ENCODE assay signal across 8 cellular contexts in the genomic region with DNA sequence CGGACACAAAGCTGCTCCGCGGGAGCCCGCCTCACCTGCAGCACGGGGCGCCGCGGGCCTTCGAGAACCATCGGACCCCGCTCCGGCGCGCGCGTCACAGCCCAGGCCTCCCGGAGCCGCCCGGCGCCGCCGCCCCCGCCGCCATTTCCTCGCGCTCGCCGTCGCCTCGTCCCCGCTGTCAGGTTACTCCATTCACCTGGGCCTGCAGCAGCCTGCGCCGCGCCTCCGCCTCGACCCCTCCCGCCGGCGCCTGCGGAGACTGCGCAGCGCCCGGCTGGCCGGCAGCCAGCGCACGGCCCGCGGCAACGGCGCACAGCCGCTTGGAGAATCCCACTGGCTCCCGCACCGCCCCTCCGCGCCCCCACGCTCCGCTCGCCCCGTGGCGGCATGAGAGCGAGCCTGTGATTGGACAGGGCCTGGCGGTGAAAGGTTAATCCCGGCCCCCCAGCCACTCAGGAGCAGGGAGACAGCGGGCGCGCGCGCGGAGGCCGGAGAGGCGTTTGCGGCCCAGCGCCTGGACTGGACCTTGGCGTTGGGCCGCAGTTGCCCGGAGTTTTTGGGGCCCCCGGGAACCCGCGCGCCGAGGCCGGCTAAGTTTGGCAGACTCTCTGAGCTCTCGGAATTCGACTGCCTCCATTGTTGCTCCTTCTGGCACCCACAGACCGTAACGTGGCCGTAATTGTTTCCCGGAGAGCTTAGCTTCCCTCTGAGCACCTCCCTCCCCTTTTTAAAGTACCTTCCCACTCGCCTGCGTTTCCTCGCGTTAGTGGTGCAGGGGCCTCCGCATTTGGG. TPM values are rescaled to one million over a fixed set of nuclear protein-coding genes. Genes with fewer than 3 reads are reported as not detected.
DNase-seq lines count a peak whose midpoint lies in the region; ATAC-seq and TF ChIP-seq lines count a peak whose summit lies in the region.

A gene with protein sequence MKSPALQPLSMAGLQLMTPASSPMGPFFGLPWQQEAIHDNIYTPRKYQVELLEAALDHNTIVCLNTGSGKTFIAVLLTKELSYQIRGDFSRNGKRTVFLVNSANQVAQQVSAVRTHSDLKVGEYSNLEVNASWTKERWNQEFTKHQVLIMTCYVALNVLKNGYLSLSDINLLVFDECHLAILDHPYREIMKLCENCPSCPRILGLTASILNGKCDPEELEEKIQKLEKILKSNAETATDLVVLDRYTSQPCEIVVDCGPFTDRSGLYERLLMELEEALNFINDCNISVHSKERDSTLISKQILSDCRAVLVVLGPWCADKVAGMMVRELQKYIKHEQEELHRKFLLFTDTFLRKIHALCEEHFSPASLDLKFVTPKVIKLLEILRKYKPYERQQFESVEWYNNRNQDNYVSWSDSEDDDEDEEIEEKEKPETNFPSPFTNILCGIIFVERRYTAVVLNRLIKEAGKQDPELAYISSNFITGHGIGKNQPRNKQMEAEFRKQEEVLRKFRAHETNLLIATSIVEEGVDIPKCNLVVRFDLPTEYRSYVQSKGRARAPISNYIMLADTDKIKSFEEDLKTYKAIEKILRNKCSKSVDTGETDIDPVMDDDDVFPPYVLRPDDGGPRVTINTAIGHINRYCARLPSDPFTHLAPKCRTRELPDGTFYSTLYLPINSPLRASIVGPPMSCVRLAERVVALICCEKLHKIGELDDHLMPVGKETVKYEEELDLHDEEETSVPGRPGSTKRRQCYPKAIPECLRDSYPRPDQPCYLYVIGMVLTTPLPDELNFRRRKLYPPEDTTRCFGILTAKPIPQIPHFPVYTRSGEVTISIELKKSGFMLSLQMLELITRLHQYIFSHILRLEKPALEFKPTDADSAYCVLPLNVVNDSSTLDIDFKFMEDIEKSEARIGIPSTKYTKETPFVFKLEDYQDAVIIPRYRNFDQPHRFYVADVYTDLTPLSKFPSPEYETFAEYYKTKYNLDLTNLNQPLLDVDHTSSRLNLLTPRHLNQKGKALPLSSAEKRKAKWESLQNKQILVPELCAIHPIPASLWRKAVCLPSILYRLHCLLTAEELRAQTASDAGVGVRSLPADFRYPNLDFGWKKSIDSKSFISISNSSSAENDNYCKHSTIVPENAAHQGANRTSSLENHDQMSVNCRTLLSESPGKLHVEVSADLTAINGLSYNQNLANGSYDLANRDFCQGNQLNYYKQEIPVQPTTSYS (N-terminal part only) (minus strand): TSS at position 335 of the 792 bp plus-strand sequence. CDS start 24,071 bp downstream, outside the sequence.

- no peaks in the 10 kb centered on the region for H3K9me3 ChIP-seq in heart right ventricle
- H3K9me3 ChIP-seq in upper lobe of right lung, result no peaks in the 10 kb centered on the region

- no peaks in the 10 kb centered on the region for H3K27me3 Mint-ChIP-seq in progenitor cell of endocrine pancreas

- in situ Hi-C loops in GM13977 (cut with MboI; ENCODE audit: low pct_unique_long_range_greater_than_20kb, low sequenced_read_pairs, unreplicated experiment), result no loop called here

- H3K4me3 ChIP-seq in heart right ventricle (peak within 1 kb of the TSS; percentile 39 to 93 (median 86)), upper lobe of right lung (peak within 1 kb of the TSS; percentile 79)

- H3K27ac Mint-ChIP-seq in progenitor cell of endocrine pancreas, result peak within 1 kb of the TSS; percentile 99

- no peaks in the 10 kb centered on the region for H3K9me3 Mint-ChIP-seq in progenitor cell of endocrine pancreas (ENCODE audit: low read depth)

- ATAC-seq in HG02870 (IDR thresholded peaks at IDR 0.05; ENCODE audit: unreplicated experiment) (peak; percentile 70), heart right ventricle (peak; percentile 96 to 98 (median 98)), upper lobe of right lung (peak; percentile 98)

- peaks cover 38% of the 10 kb centered on the region for H3K4me1 Mint-ChIP-seq in progenitor cell of endocrine pancreas (ENCODE audit: low read depth)

- H3K36me3 Mint-ChIP-seq in progenitor cell of endocrine pancreas (ENCODE audit: insufficient read depth), result peaks cover 3% of the 10 kb centered on the region

- H3K27ac ChIP-seq in heart right ventricle, result peak within 1 kb of the TSS; percentile 82 to 96 (median 94)
- peak within 1 kb of the TSS; percentile 99 for H3K27ac ChIP-seq in upper lobe of right lung

- H3K4me3 Mint-ChIP-seq in progenitor cell of endocrine pancreas (ENCODE audit: low read depth), result peak within 1 kb of the TSS; percentile 91

- DNase-seq in GM13977 (ENCODE audit: low spot score) (peak; percentile 99), NCI-H146 treated with DMSO at 0.1 percent for 48 hours (lab: John Stamatoyannopoulos, UW; ENCODE audit: unreplicated experiment) (peak; percentile 65), amniotic epithelial cell (ENCODE audit: low read depth) (peak; percentile 85), heart right ventricle (peak; percentile 98 to 99), progenitor cell of endocrine pancreas (ENCODE audit: low spot score, unreplicated experiment) (peak; percentile 100), upper lobe of right lung (peak; percentile 98)

- H3K4me1 ChIP-seq in heart right ventricle (peaks cover 4 to 50% (median 37%) of the 10 kb centered on the region in 9 donors), upper lobe of right lung (peaks cover 35% of the 10 kb centered on the region)

- intact Hi-C loops in T-helper 1 cell treated with Interleukin-12 subunit alpha and Interleukin-12 subunit beta and Interleukin-4 antibody, amounts not matched to agents 30 ng/mL and 1 ng/mL, for 36 hours (cut with micrococcal nuclease), result loop anchor here (2.0 to 10.0 kb wide), 7 partner anchors 110 to 1953 kb away; a partner anchor contains a TSS
- intact Hi-C loops in heart right ventricle (cut with DNase I), result loop anchor here in 1 of 10 donors (5.0 kb wide), 1 partner anchor 35 kb away; no protein-coding TSS in a partner anchor
- intact Hi-C loops in upper lobe of right lung (cut with DNase I), result no loop called here

- TF ChIP-seq CTCF in GM13977 (IDR thresholded peaks at IDR 0.05; ENCODE audit: extremely low read depth, insufficient read depth, missing control alignments), result no peak
- no peak for TF ChIP-seq CTCF in heart right ventricle (IDR thresholded peaks at IDR 0.05)
- no peak for TF ChIP-seq CTCF in progenitor cell of endocrine pancreas (IDR thresholded peaks at IDR 0.05; ENCODE audit: unreplicated experiment)
- no peak for TF ChIP-seq CTCF in upper lobe of right lung (IDR thresholded peaks at IDR 0.05)

- no peaks in the 10 kb centered on the region for H3K27me3 ChIP-seq in heart right ventricle
- H3K27me3 ChIP-seq in upper lobe of right lung, result no peaks in the 10 kb centered on the region

- WGBS in heart right ventricle, 2 donors, result 0% methylated on average over 83 to 93 of the region's 93 CpGs

- H3K36me3 ChIP-seq in heart right ventricle (no peaks in the 10 kb centered on the region), upper lobe of right lung (no peaks in the 10 kb centered on the region)

RNA-seq across cellular contexts. Expression of the gene that starts here (rescaled TPM):
- total RNA-seq in T-helper 1 cell treated with Interleukin-12 subunit alpha and Interleukin-12 subunit beta and Interleukin-4 antibody, amounts not matched to agents 30 ng/mL and 1 ng/mL, for 36 hours, result 58.9 and 69.1 TPM in 2 replicates
- total RNA-seq in heart right ventricle (10 to 100 TPM; 19.8 to 38.8 (median 27.5) TPM), progenitor cell of endocrine pancreas (118 and 127 TPM in 2 replicates), upper lobe of right lung (71.1 TPM)
- 1 to 10 TPM; 4.9 to 8.3 TPM for polyA plus RNA-seq in heart right ventricle

Comparison
In these comparisons a context has a peak if more than half of its experiments do, and no peak if none do; other contexts are left out.
1. Peak in every context shown above with its lines: DNase-seq, ATAC-seq, H3K4me3 ChIP-seq and H3K27ac ChIP-seq.